Comparison of ENCODE assay signal across 8 cellular contexts in the genomic region with DNA sequence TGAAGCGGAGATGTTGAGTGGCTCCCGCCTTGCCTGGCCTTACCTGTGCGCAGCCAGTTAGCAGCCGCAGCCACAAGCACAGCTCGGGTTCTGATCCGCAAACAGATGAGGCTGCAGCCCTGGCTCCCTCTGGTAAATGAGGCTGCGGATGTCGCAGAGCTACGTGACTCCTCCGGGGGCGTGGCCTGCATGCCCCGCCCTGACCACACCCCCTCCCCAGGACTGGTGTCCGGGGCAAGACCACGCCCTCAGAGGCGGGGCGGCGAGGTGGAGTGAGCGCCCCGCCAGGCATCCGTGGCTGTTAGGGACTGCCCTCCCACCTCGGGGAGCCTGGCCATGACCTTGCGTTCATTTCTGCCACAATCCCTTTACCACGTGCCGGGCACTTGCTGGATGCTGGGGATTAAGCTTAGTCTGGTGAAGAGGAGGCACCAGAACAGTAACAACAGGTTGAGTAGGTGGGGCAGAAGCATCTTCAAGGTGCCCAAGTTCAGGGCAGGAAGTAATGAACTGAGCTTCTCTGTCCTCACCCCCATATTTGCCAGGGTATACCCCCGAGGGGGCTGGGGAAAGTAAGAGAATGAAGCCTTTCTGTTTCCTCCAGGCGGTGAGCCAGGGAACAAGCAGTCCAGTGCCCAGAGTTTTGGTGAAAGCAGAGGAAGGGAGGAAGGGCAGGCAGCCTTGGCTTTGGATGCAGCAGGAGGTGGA. TPM values are rescaled to one million over a fixed set of nuclear protein-coding genes. Genes with fewer than 3 reads are reported as not detected.
DNase-seq lines count a peak whose midpoint lies in the region; ATAC-seq and TF ChIP-seq lines count a peak whose summit lies in the region.

A gene (minus strand): TSS at position 138 of the 708 bp plus-strand sequence. CDS start 1,363 bp downstream, outside the sequence.

- H3K9me3 Mint-ChIP-seq in neural progenitor cell = no peaks in the 10 kb centered on the region

- H3K4me3 ChIP-seq in foreskin fibroblast (ENCODE audit: low read depth in 1 of 2, low read length in 2 of 2) (peak within 1 kb of the TSS; percentile 25 to 54), neural progenitor cell (peak within 1 kb of the TSS; percentile 40), stomach smooth muscle (ENCODE audit: low read length in 2 of 2) (peak within 1 kb of the TSS; percentile 60 to 72)

- TF ChIP-seq CTCF in foreskin fibroblast (IDR thresholded peaks at IDR 0.05; ENCODE audit: low read depth, low read length) = no peak
- no peak for TF ChIP-seq CTCF in neural progenitor cell (IDR thresholded peaks at IDR 0.05)

- H3K79me2 ChIP-seq in neural progenitor cell (ENCODE audit: low read depth) = no peaks in the 10 kb centered on the region

- H3F3A ChIP-seq in neural progenitor cell (ENCODE audit: low read depth) = peaks cover 34% of the 10 kb centered on the region

- no peak within 1 kb of the TSS for H2AFZ ChIP-seq in neural progenitor cell (replicated peaks)

- H3K4me1 ChIP-seq in neural progenitor cell (no peaks in the 10 kb centered on the region), stomach smooth muscle (ENCODE audit: control insufficient read depth, insufficient read depth, low read length) (peaks cover 20% of the 10 kb centered on the region)

- peaks cover 23% of the 10 kb centered on the region for H3K36me3 Mint-ChIP-seq in neural progenitor cell

- DNase-seq in DMS 273 (lab: John Stamatoyannopoulos, UW; ENCODE audit: unreplicated experiment) = peak; percentile 99
- DNase-seq in KBM-7 = peak; percentile 94
- peak; percentile 99 for DNase-seq in activated effector memory CD4-positive, alpha-beta T cell treated with anti-CD3 and anti-CD28 coated beads, Interleukin-2, amount 50 U/mL, for 16 hours
- peak; percentile 95 to 98 for DNase-seq in foreskin fibroblast
- DNase-seq in neural progenitor cell (ENCODE audit: low spot score) = peak; percentile 97

- H3K27me3 Mint-ChIP-seq in neural progenitor cell (ENCODE audit: insufficient read depth, low read depth) = peaks cover 13% of the 10 kb centered on the region

- TF ChIP-seq POLR2A in Raji (IDR thresholded peaks at IDR 0.05; ENCODE audit: insufficient read depth, low read depth, low read length) = peak; percentile 84

- H3K9me3 ChIP-seq in neural progenitor cell (ENCODE audit: low read depth) (no peaks in the 10 kb centered on the region), stomach smooth muscle (ENCODE audit: control insufficient read depth in 2 of 2, low read length in 2 of 2) (no peaks in the 10 kb centered on the region)

- H3K4me3 Mint-ChIP-seq in neural progenitor cell = peak within 1 kb of the TSS; percentile 83

- peaks cover 24% of the 10 kb centered on the region for H3K27me3 ChIP-seq in neural progenitor cell
- H3K27me3 ChIP-seq in stomach smooth muscle (ENCODE audit: control insufficient read depth in 1 of 2, insufficient read depth in 2 of 2, low read length in 2 of 2) = no peaks in the 10 kb centered on the region

- H3K27ac Mint-ChIP-seq in neural progenitor cell = peak within 1 kb of the TSS; percentile 7

- H3K27ac ChIP-seq in neural progenitor cell (no peak within 1 kb of the TSS), stomach smooth muscle (ENCODE audit: low read length) (no peak within 1 kb of the TSS)

- peaks cover 18% of the 10 kb centered on the region for H4K20me1 ChIP-seq in neural progenitor cell (ENCODE audit: low read depth)

- H3K9ac ChIP-seq in neural progenitor cell (no peak within 1 kb of the TSS), stomach smooth muscle (ENCODE audit: low read length in 2 of 2) (peak within 1 kb of the TSS in 1 of 2 donors; percentile 23)

- peak within 1 kb of the TSS; percentile 56 for H3K4me2 ChIP-seq in neural progenitor cell

- ATAC-seq in GM21526 (IDR thresholded peaks at IDR 0.05; ENCODE audit: low FRiP score, unreplicated experiment) = peak; percentile 76

- H3K36me3 ChIP-seq in neural progenitor cell (no peaks in the 10 kb centered on the region), stomach smooth muscle (ENCODE audit: control insufficient read depth in 2 of 2, insufficient read depth in 2 of 2, low read length in 2 of 2) (no peaks in the 10 kb centered on the region)

- H3K4me1 Mint-ChIP-seq in neural progenitor cell = peaks cover 18% of the 10 kb centered on the region

- in situ Hi-C loops in KBM-7 (cut with MboI; ENCODE audit: low pct_unique_long_range_greater_than_20kb, low sequenced_read_pairs) = no loop called here

RNA-seq across cellular contexts. Expression of the gene that starts here (rescaled TPM):
- total RNA-seq in neural progenitor cell (ENCODE audit: low replicate concordance) = 38.6 and 66.6 TPM in 2 replicates
